8 cellular contexts compared by ENCODE assay signal in genomic region chr1:111140680-111140967, GRCh38. TPM values are rescaled to one million over a fixed set of nuclear protein-coding genes. Genes with fewer than 3 reads are reported as not detected.
A peak's percentile ranks its signal among the peaks of the same experiment; 100 is the strongest.
DNase-seq lines count a peak whose midpoint lies in the region; ATAC-seq, FAIRE-seq and TF ChIP-seq lines count a peak whose summit lies in the region.

No MANE protein-coding gene starts in this region.

- no peak overlapping the region for H2BK120ac ChIP-seq in IMR-90 (ENCODE audit: low read depth, low read length)

- H3K36me3 ChIP-seq in IMR-90 (ENCODE audit: control insufficient read depth, insufficient read depth, low read length), result no peaks in the 10 kb centered on the region
- H3K36me3 ChIP-seq in GM12878 (ENCODE audit: control insufficient read depth in 2 of 2, insufficient read depth in 2 of 2, low read length in 1 of 2), result peaks cover 0 to 9% of the 10 kb centered on the region in 2 experiments; a peak in 1 of 4 replicates
- H3K36me3 ChIP-seq in keratinocyte (ENCODE audit: control insufficient read depth in 2 of 2, extremely low read depth in 1 of 2, insufficient read depth in 2 of 2, low read length in 2 of 2), result peaks cover 0 to under 1% of the 10 kb centered on the region in 2 experiments
- peaks cover 3 to 23% (median 10%) of the 10 kb centered on the region in 4 donors for H3K36me3 ChIP-seq in stomach

- H2BK5ac ChIP-seq in IMR-90 (ENCODE audit: low read depth, low read length, poor library complexity, severe bottlenecking), result peak overlapping the region; percentile 1

- H3K9me3 ChIP-seq in IMR-90 (ENCODE audit: control insufficient read depth, insufficient read depth, low read length) (no peaks in the 10 kb centered on the region), GM12878 (replicated peaks; ENCODE audit: control insufficient read depth, insufficient read depth, low read length) (no peaks in the 10 kb centered on the region), keratinocyte (ENCODE audit: control insufficient read depth, low read depth, low read length) (no peaks in the 10 kb centered on the region), stomach (no peaks in the 10 kb centered on the region)

- TF ChIP-seq POLR2A in IMR-90 (IDR thresholded peaks at IDR 0.05; ENCODE audit: low read depth, low read length) (no peak), GM12878 (IDR thresholded peaks at IDR 0.05; ENCODE audit: low read depth, low read length) (no peak), stomach (IDR thresholded peaks at IDR 0.05) (no peak)

- DNase-seq in EH (ENCODE audit: low read depth) (peak; percentile 74), IMR-90 (peak; percentile 36), GM12878 (ENCODE audit: low read depth, low spot score) (no peak), keratinocyte (ENCODE audit: low read depth, low spot score) (peak; percentile 11), stomach (peak; percentile 58), superior temporal gyrus (ENCODE audit: extremely low spot score) (no peak), NCI-H1930 (lab: John Stamatoyannopoulos, UW) (no peak)

- in situ Hi-C loops in IMR-90 (cut with MboI; ENCODE audit: low sequenced_read_pairs), result no loop called here
- in situ Hi-C loops in GM12878 (cut with MboI), result no loop called here

- H3K4me2 ChIP-seq in IMR-90 (ENCODE audit: low read depth, low read length) (peak overlapping the region; percentile 56), GM12878 (ENCODE audit: control insufficient read depth, insufficient read depth) (peak overlapping the region; percentile 91), keratinocyte (ENCODE audit: control insufficient read depth, extremely low read depth, insufficient read depth, low read depth, low read length) (peak overlapping the region; percentile 86)

- TF ChIP-seq EP300 in GM12878 (IDR thresholded peaks at IDR 0.05; ENCODE audit: borderline replicate concordance in 1 of 2, control insufficient read depth in 1 of 2, low read depth in 2 of 2, low read length in 2 of 2) (no peak), stomach (IDR thresholded peaks at IDR 0.05) (no peak)

- H3K79me2 ChIP-seq in GM12878 (ENCODE audit: control insufficient read depth, insufficient read depth, low read length), result peaks cover 83% of the 10 kb centered on the region
- H3K79me2 ChIP-seq in keratinocyte (ENCODE audit: control insufficient read depth, insufficient read depth, low read length), result peaks cover 67% of the 10 kb centered on the region

- ATAC-seq in IMR-90 (ENCODE audit: low read depth) (no peak; the same call in 1 of the 2 replicates), GM12878 (no peak), GM21717 (IDR thresholded peaks at IDR 0.05; ENCODE audit: unreplicated experiment) (no peak)

- BruUV-seq in IMR-90 (replicated peaks; lab: Mats Ljungman, UMichigan) (no TSS peak), GM12878 (replicated peaks; lab: Mats Ljungman, UMichigan) (no TSS peak)

- POLR2A ChIA-PET in IMR-90 (lab: Charles Lee; ENCODE audit: unreplicated experiment), result no interaction called here
- POLR2A ChIA-PET in GM12878 (lab: Charles Lee), result interaction anchor here (0.6 to 9.1 kb wide), 8 partner anchors 8 to 269 kb away, joined by 5 to 62 read pairs (median 10); no protein-coding TSS in a partner anchor

- H2AK9ac ChIP-seq in IMR-90 (replicated peaks; ENCODE audit: low read depth, low read length, poor library complexity), result peak overlapping the region; percentile 29

- SMC1A ChIA-PET in GM12878 (lab: Charles Lee; ENCODE audit: uncharacterized antibody, unreplicated experiment), result interaction anchor here (0.9 to 13.3 kb wide), 8 partner anchors 11 to 77 kb away, joined by 3 to 164 read pairs (median 36); no protein-coding TSS in a partner anchor

- H4K5ac ChIP-seq in IMR-90 (ENCODE audit: low read depth, low read length), result no peak overlapping the region

- peaks cover 3% of the 10 kb centered on the region; the same call in 1 of the 2 replicates for H3K9me1 ChIP-seq in IMR-90 (ENCODE audit: insufficient read depth, low read length)
- H3K9me1 ChIP-seq in keratinocyte (ENCODE audit: control insufficient read depth, extremely low read depth, insufficient read depth, low read length), result peaks cover 3% of the 10 kb centered on the region

- H3K4ac ChIP-seq in IMR-90 (ENCODE audit: low read depth, low read length), result peak overlapping the region; percentile 91

- no peak overlapping the region for H2BK20ac ChIP-seq in IMR-90 (ENCODE audit: low read depth, low read length)

- H2BK15ac ChIP-seq in IMR-90 (ENCODE audit: low read depth, low read length), result no peak overlapping the region

- WGBS in IMR-90 (ENCODE audit: extremely low coverage in 2 of 2, insufficient read length in 1 of 2), 2 experiments, result 0% methylated on average over 2 of the region's 9 CpGs; no CpG with 5 or more reads in 1 of the 2 experiments
- WGBS in GM12878 (ENCODE audit: insufficient coverage, insufficient replicate concordance, low lambda C conversion rate, missing lambda C conversion rate), result 1% methylated on average over 9 of the region's 9 CpGs
- WGBS in stomach, 5 donors, result 0% methylated on average over 6 to 9 of the region's 9 CpGs

- no peak for TF ChIP-seq RAD21 in IMR-90 (IDR thresholded peaks at IDR 0.05; ENCODE audit: low read length)
- TF ChIP-seq RAD21 in GM12878 (IDR thresholded peaks at IDR 0.05; ENCODE audit: insufficient read depth, low read depth, low read length), result no peak

- H3K56ac ChIP-seq in IMR-90 (ENCODE audit: extremely low read depth, insufficient read depth, low read length), result peak overlapping the region; percentile 56; the same call in 1 of the 2 replicates

- dilution Hi-C loops in IMR-90 (cut with HindIII; ENCODE audit: low sequenced_read_pairs, unreplicated experiment) (no loop called here), keratinocyte (cut with MboI; ENCODE audit: extremely low pct_ligation_motif_present, low sequenced_read_pairs) (no loop called here)

- intact Hi-C loops in IMR-90 (cut with micrococcal nuclease), result loop anchor here (2.0 to 10.0 kb wide), 4 partner anchors 20 to 204 kb away; no protein-coding TSS in a partner anchor
- intact Hi-C loops in GM12878 (cut with micrococcal nuclease; ENCODE audit: unreplicated experiment), result loop anchor here (2.0 to 10.0 kb wide), 4 partner anchors 80 to 614 kb away; partner anchors contain the start of genes CD53 and DDX20
- intact Hi-C loops in stomach (cut with DNase I; ENCODE audit: low total_unique reads), result no loop called here

- H3K23ac ChIP-seq in IMR-90 (ENCODE audit: low read depth, low read length), result peak overlapping the region; percentile 87

- RAD21 ChIA-PET in GM12878 (lab: Charles Lee; ENCODE audit: unreplicated experiment), result interaction anchor here (2.0 to 7.9 kb wide), 6 partner anchors 10 to 77 kb away, joined by 6 to 109 read pairs (median 20); no protein-coding TSS in a partner anchor

- no peak overlapping the region for H3K18ac ChIP-seq in IMR-90 (ENCODE audit: low read depth, low read length)

- H3K27ac ChIP-seq in IMR-90 (ENCODE audit: insufficient read depth, low read length) (peak overlapping the region; percentile 80), GM12878 (ENCODE audit: control insufficient read depth, insufficient read depth) (peak overlapping the region; percentile 89), keratinocyte (ENCODE audit: control insufficient read depth, insufficient read depth, low read length) (peak overlapping the region; percentile 92), stomach (peak overlapping the region; percentile 78 to 97 (median 95))

- peak overlapping the region; percentile 23 for H3K14ac ChIP-seq in IMR-90 (replicated peaks; ENCODE audit: low read depth, low read length)

- H3K27me3 ChIP-seq in IMR-90 (ENCODE audit: control insufficient read depth, insufficient read depth, low read length), result no peaks in the 10 kb centered on the region
- no peaks in the 10 kb centered on the region for H3K27me3 ChIP-seq in GM12878 (replicated peaks in 1 of 2; ENCODE audit: control insufficient read depth in 2 of 2, insufficient read depth in 2 of 2, low read length in 1 of 2)
- H3K27me3 ChIP-seq in keratinocyte (ENCODE audit: control insufficient read depth, extremely low read depth, insufficient read depth, low read length), result no peaks in the 10 kb centered on the region
- no peaks in the 10 kb centered on the region for H3K27me3 ChIP-seq in stomach

- TF ChIP-seq CTCF in IMR-90 (conservative IDR thresholded peaks at IDR 0.05; ENCODE audit: low read depth, low read length) (no peak), GM12878 (IDR thresholded peaks at IDR 0.05 in 2 of 3, conservative IDR thresholded peaks at IDR 0.05 in 1 of 3; ENCODE audit: control insufficient read depth in 2 of 3, extremely low read depth in 1 of 3, insufficient read depth in 1 of 3, low read depth in 3 of 3, low read length in 3 of 3) (no peak), keratinocyte (optimal IDR thresholded peaks at IDR 0.05 in 1 of 3, IDR thresholded peaks at IDR 0.05 in 1 of 3, conservative IDR thresholded peaks at IDR 0.05 in 1 of 3; ENCODE audit: extremely low read depth in 1 of 3, insufficient read depth in 2 of 3, low read length in 3 of 3) (no peak), stomach (IDR thresholded peaks at IDR 0.05) (no peak)

- H4K8ac ChIP-seq in IMR-90 (ENCODE audit: low read depth in 2 of 2, low read length in 2 of 2), result peak overlapping the region; percentile 43 to 95; a peak in 3 of 4 replicates

- H4K20me1 ChIP-seq in IMR-90 (ENCODE audit: insufficient read depth, low read length), result peaks cover 9% of the 10 kb centered on the region; the same call in 1 of the 2 replicates
- no peaks in the 10 kb centered on the region for H4K20me1 ChIP-seq in GM12878 (ENCODE audit: control insufficient read depth, insufficient read depth)
- H4K20me1 ChIP-seq in keratinocyte (ENCODE audit: control insufficient read depth, extremely low read depth, insufficient read depth, low read length), result no peaks in the 10 kb centered on the region

- H3K4me1 ChIP-seq in IMR-90 (ENCODE audit: control insufficient read depth, insufficient read depth, low read length) (peaks cover 2% of the 10 kb centered on the region), GM12878 (ENCODE audit: control insufficient read depth, insufficient read depth, low read length) (peaks cover 16% of the 10 kb centered on the region), keratinocyte (ENCODE audit: control insufficient read depth, extremely low read depth, insufficient read depth, low read length) (peaks cover 19% of the 10 kb centered on the region), stomach (peaks cover 18 to 46% (median 41%) of the 10 kb centered on the region in 4 donors)

- FAIRE-seq in GM12878 (lab: Jason Lieb, UNC) (no peak), keratinocyte (lab: Jason Lieb, UNC) (no peak)

- H3K79me1 ChIP-seq in IMR-90 (ENCODE audit: low read depth in 1 of 2, low read length in 2 of 2), result peaks cover 7 to 48% of the 10 kb centered on the region in 2 experiments; a peak in 3 of 4 replicates

- H3K4me3 ChIP-seq in IMR-90 (ENCODE audit: insufficient read depth, low read depth, low read length), result peak overlapping the region; percentile 77
- peak overlapping the region; percentile 95 for H3K4me3 ChIP-seq in GM12878
- H3K4me3 ChIP-seq in keratinocyte (ENCODE audit: control insufficient read depth in 2 of 3, extremely low read depth in 1 of 3, insufficient read depth in 2 of 3, low read depth in 1 of 3, low read length in 3 of 3), result peak overlapping the region; percentile 80 to 99 (median 90)
- peak overlapping the region; percentile 85 to 96 (median 92) for H3K4me3 ChIP-seq in stomach

- H2AFZ ChIP-seq in IMR-90 (replicated peaks; ENCODE audit: low read length, poor library complexity) (peak overlapping the region; percentile 100), GM12878 (ENCODE audit: control insufficient read depth, low read depth, low read length) (peak overlapping the region; percentile 68), keratinocyte (ENCODE audit: control insufficient read depth, low read length) (peak overlapping the region; percentile 98)

- no peak overlapping the region for H4K91ac ChIP-seq in IMR-90 (ENCODE audit: insufficient read depth, low read depth, low read length)

- CTCF ChIA-PET in IMR-90 (lab: Yijun Ruan, JAX), result no interaction called here
- CTCF ChIA-PET in GM12878 (lab: Yijun Ruan, JAX), result interaction anchor here (1.3 to 7.4 kb wide), 5 partner anchors 10 to 148 kb away, joined by 4 to 36 read pairs (median 4); no protein-coding TSS in a partner anchor

- H3K9ac ChIP-seq in IMR-90 (ENCODE audit: low read depth, low read length), result peak overlapping the region; percentile 90
- peak overlapping the region; percentile 93 for H3K9ac ChIP-seq in GM12878 (ENCODE audit: control insufficient read depth, insufficient read depth, low read length)
- H3K9ac ChIP-seq in keratinocyte (ENCODE audit: control insufficient read depth, extremely low read depth, insufficient read depth, low read length), result peak overlapping the region; percentile 91

- H2AK5ac ChIP-seq in IMR-90 (ENCODE audit: low read depth, low read length), result no peak overlapping the region

RNA-seq across cellular contexts. Expression of gene CEPT1, which starts 0.6 kb away (rescaled TPM):
- total RNA-seq in IMR-90 (2012; rRNA removed) (27.4 and 42.8 TPM in 2 replicates), GM12878 (2014; rRNA removed) (56.0 and 70.0 TPM in 2 replicates), GM12878 (2014; rRNA removed; fragmentation: Illumina TruSeq; extraction: Trizol) (67.5 and 68.8 TPM in 2 replicates), GM12878 (2021) (51.8 and 53.6 TPM in 2 replicates), stomach (10 to 100 TPM in 3 of 5 donors, 1 to 10 TPM in 2; 4.6 to 71.4 (median 22.8) TPM)
- polyA plus RNA-seq in IMR-90 (2012; rRNA removed) (10.3 and 13.3 TPM in 2 replicates), GM12878 (2011; rRNA removed) (77.9 and 125 TPM in 2 replicates), GM12878 (2014; fragmentation: Illumina TruSeq; extraction: Trizol) (60.1 and 83.5 TPM in 2 replicates), GM12878 (2014; fragmentation: Nextera tagmentation; extraction: Ambion mirVana) (10 to 100 TPM; 29.4 to 55.5 TPM), GM12878 (2014; rRNA removed) (42.4 and 52.7 TPM in 2 replicates), GM12878 (2016; fragmentation: Nextera tagmentation; extraction: Ambion mirVana) (10 to 100 TPM; 53.1 to 54.1 TPM), keratinocyte (27.3 to 65.2 TPM (median 50.0 TPM) in 3 replicates), stomach (10 to 100 TPM in 2 of 3 donors, 1 to 10 TPM in 1; 6.1 to 16.2 (median 10.8) TPM)
- 1.7 and 2.0 TPM in 2 replicates for polyA plus RNA-seq in IMR-90 (2012; cell fraction: cytosol; rRNA removed)
- 4.0 and 30.8 TPM in 2 replicates for polyA plus RNA-seq in IMR-90 (2012; cell fraction: nucleus; rRNA removed; ENCODE audit: low replicate concordance)
- total RNA-seq in GM12878 (2013; cell fraction: nucleolus; rRNA removed), result 342 and 348 TPM in 2 replicates
- 23.6 TPM for polyA plus RNA-seq in GM12878 (2011; ENCODE audit: low read depth)
- polyA plus RNA-seq in GM12878 (2011; cell fraction: cytosol; rRNA removed), result 25.7 and 33.4 TPM in 2 replicates
- polyA plus RNA-seq in GM12878 (2011; cell fraction: nucleus; rRNA removed), result 40.1 and 49.8 TPM in 2 replicates
- polyA plus RNA-seq in GM12878 (2012), result 31.1 and 54.5 TPM in 2 replicates
- 71.9 and 97.9 TPM in 2 replicates for polyA minus RNA-seq in GM12878 (2011; rRNA and poly(A)+ RNA removed)
- 19.6 and 21.8 TPM in 2 replicates for polyA minus RNA-seq in GM12878 (2011; cell fraction: cytosol; rRNA and poly(A)+ RNA removed)
- polyA minus RNA-seq in GM12878 (2011; cell fraction: nucleus; rRNA and poly(A)+ RNA removed), result 43.4 and 48.7 TPM in 2 replicates
- 14.9 TPM for polyA plus RNA-seq in keratinocyte (2011; ENCODE audit: low read depth)
- 11.8 and 26.0 TPM in 2 replicates for polyA plus RNA-seq in keratinocyte (2011; cell fraction: cytosol; rRNA removed)
- polyA plus RNA-seq in keratinocyte (2011; cell fraction: nucleus; rRNA removed), result 71.3 and 90.5 TPM in 2 replicates
- polyA plus RNA-seq in keratinocyte (2012; ENCODE audit: low replicate concordance), result 21.4 and 50.2 TPM in 2 replicates
- polyA minus RNA-seq in keratinocyte, result 15.0 to 75.6 TPM (median 50.3 TPM) in 3 replicates
- polyA minus RNA-seq in keratinocyte (2011; cell fraction: cytosol; rRNA and poly(A)+ RNA removed), result 21.5 TPM
- 50.6 and 101 TPM in 2 replicates for polyA minus RNA-seq in keratinocyte (2011; cell fraction: nucleus; rRNA and poly(A)+ RNA removed)

RNA-seq across cellular contexts. Expression of gene DRAM2, which starts 0.7 kb away (rescaled TPM):
- total RNA-seq in IMR-90 (2012; rRNA removed), result 66.3 and 71.9 TPM in 2 replicates
- polyA plus RNA-seq in IMR-90 (2012; rRNA removed), result 25.2 and 31.4 TPM in 2 replicates
- 7.7 and 15.0 TPM in 2 replicates for polyA plus RNA-seq in IMR-90 (2012; cell fraction: cytosol; rRNA removed)
- 3.3 and 30.7 TPM in 2 replicates for polyA plus RNA-seq in IMR-90 (2012; cell fraction: nucleus; rRNA removed; ENCODE audit: low replicate concordance)
- total RNA-seq in GM12878 (2013; cell fraction: nucleolus; rRNA removed), result 151 and 152 TPM in 2 replicates
- total RNA-seq in GM12878 (2014; rRNA removed), result 76.0 and 80.9 TPM in 2 replicates
- total RNA-seq in GM12878 (2014; rRNA removed; fragmentation: Illumina TruSeq; extraction: Trizol), result 56.6 and 60.3 TPM in 2 replicates
- 39.1 and 45.3 TPM in 2 replicates for total RNA-seq in GM12878 (2021)
- polyA plus RNA-seq in GM12878 (2011; ENCODE audit: low read depth), result 76.4 TPM
- polyA plus RNA-seq in GM12878 (2011; rRNA removed), result 229 and 281 TPM in 2 replicates
- 79.5 and 115 TPM in 2 replicates for polyA plus RNA-seq in GM12878 (2011; cell fraction: cytosol; rRNA removed)
- polyA plus RNA-seq in GM12878 (2011; cell fraction: nucleus; rRNA removed), result 93.3 and 138 TPM in 2 replicates
- polyA plus RNA-seq in GM12878 (2012), result 82.7 and 135 TPM in 2 replicates
- 82.8 and 106 TPM in 2 replicates for polyA plus RNA-seq in GM12878 (2014; fragmentation: Illumina TruSeq; extraction: Trizol)
- 100 to 1,000 TPM in 1 of 2 experiments, 10 to 100 TPM in 1; 88.3 to 146 TPM for polyA plus RNA-seq in GM12878 (2014; fragmentation: Nextera tagmentation; extraction: Ambion mirVana)
- polyA plus RNA-seq in GM12878 (2014; rRNA removed), result 64.1 and 88.0 TPM in 2 replicates
- 10 to 100 TPM; 57.7 to 58.4 TPM for polyA plus RNA-seq in GM12878 (2016; fragmentation: Nextera tagmentation; extraction: Ambion mirVana)
- 81.4 and 133 TPM in 2 replicates for polyA minus RNA-seq in GM12878 (2011; rRNA and poly(A)+ RNA removed)
- 14.7 and 17.9 TPM in 2 replicates for polyA minus RNA-seq in GM12878 (2011; cell fraction: cytosol; rRNA and poly(A)+ RNA removed)
- 27.7 and 29.8 TPM in 2 replicates for polyA minus RNA-seq in GM12878 (2011; cell fraction: nucleus; rRNA and poly(A)+ RNA removed)
- 50.7 to 118 TPM (median 117 TPM) in 3 replicates for polyA plus RNA-seq in keratinocyte
- polyA plus RNA-seq in keratinocyte (2011; ENCODE audit: low read depth), result 110 TPM
- 55.8 and 128 TPM in 2 replicates for polyA plus RNA-seq in keratinocyte (2011; cell fraction: cytosol; rRNA removed)
- polyA plus RNA-seq in keratinocyte (2011; cell fraction: nucleus; rRNA removed), result 79.3 and 102 TPM in 2 replicates
- 39.6 and 98.0 TPM in 2 replicates for polyA plus RNA-seq in keratinocyte (2012; ENCODE audit: low replicate concordance)
- polyA minus RNA-seq in keratinocyte, result 24.9 to 73.2 TPM (median 69.4 TPM) in 3 replicates
- polyA minus RNA-seq in keratinocyte (2011; cell fraction: cytosol; rRNA and poly(A)+ RNA removed), result 21.9 TPM
- polyA minus RNA-seq in keratinocyte (2011; cell fraction: nucleus; rRNA and poly(A)+ RNA removed), result 29.6 and 47.8 TPM in 2 replicates
- 100 to 1,000 TPM in 1 of 5 donors, 10 to 100 TPM in 2, 1 to 10 TPM in 2; 2.6 to 420 (median 43.1) TPM for total RNA-seq in stomach
- 10 to 100 TPM; 27.8 to 48.1 (median 31.7) TPM for polyA plus RNA-seq in stomach

RNA-seq across cellular contexts. Expression of gene DENND2D, which starts 59.8 kb away (rescaled TPM):
- total RNA-seq in IMR-90 (2012; rRNA removed) (0.83 and 0.90 TPM in 2 replicates), GM12878 (2014; rRNA removed) (164 and 170 TPM in 2 replicates), GM12878 (2014; rRNA removed; fragmentation: Illumina TruSeq; extraction: Trizol) (187 and 196 TPM in 2 replicates), GM12878 (2021) (164 and 166 TPM in 2 replicates), stomach (100 to 1,000 TPM in 1 of 5 donors, 10 to 100 TPM in 4; 24.6 to 121 (median 36.0) TPM)
- polyA plus RNA-seq in IMR-90 (2012; rRNA removed) (0.72 and 0.86 TPM in 2 replicates), GM12878 (2011; rRNA removed) (299 and 375 TPM in 2 replicates), GM12878 (2014; fragmentation: Illumina TruSeq; extraction: Trizol) (193 and 221 TPM in 2 replicates), GM12878 (2014; fragmentation: Nextera tagmentation; extraction: Ambion mirVana) (100 to 1,000 TPM; 149 to 200 TPM), GM12878 (2014; rRNA removed) (149 and 157 TPM in 2 replicates), GM12878 (2016; fragmentation: Nextera tagmentation; extraction: Ambion mirVana) (100 to 1,000 TPM; 162 to 179 TPM), keratinocyte (5.3 to 8.9 TPM (median 7.8 TPM) in 3 replicates), stomach (10 to 100 TPM; 35.4 to 48.5 (median 42.9) TPM)
- 0.70 and 0.77 TPM in 2 replicates for polyA plus RNA-seq in IMR-90 (2012; cell fraction: cytosol; rRNA removed)
- polyA plus RNA-seq in IMR-90 (2012; cell fraction: nucleus; rRNA removed; ENCODE audit: low replicate concordance), result 0.60 and 1.7 TPM in 2 replicates
- total RNA-seq in GM12878 (2013; cell fraction: nucleolus; rRNA removed), result 483 and 497 TPM in 2 replicates
- 73.7 TPM for polyA plus RNA-seq in GM12878 (2011; ENCODE audit: low read depth)
- polyA plus RNA-seq in GM12878 (2011; cell fraction: cytosol; rRNA removed), result 278 and 313 TPM in 2 replicates
- polyA plus RNA-seq in GM12878 (2011; cell fraction: nucleus; rRNA removed), result 458 and 613 TPM in 2 replicates
- polyA plus RNA-seq in GM12878 (2012), result 75.3 and 147 TPM in 2 replicates
- 404 and 526 TPM in 2 replicates for polyA minus RNA-seq in GM12878 (2011; rRNA and poly(A)+ RNA removed)
- polyA minus RNA-seq in GM12878 (2011; cell fraction: cytosol; rRNA and poly(A)+ RNA removed), result 128 and 168 TPM in 2 replicates
- polyA minus RNA-seq in GM12878 (2011; cell fraction: nucleus; rRNA and poly(A)+ RNA removed), result 708 and 882 TPM in 2 replicates
- 15.2 TPM for polyA plus RNA-seq in keratinocyte (2011; ENCODE audit: low read depth)
- polyA plus RNA-seq in keratinocyte (2011; cell fraction: cytosol; rRNA removed), result 6.5 and 10.1 TPM in 2 replicates
- polyA plus RNA-seq in keratinocyte (2011; cell fraction: nucleus; rRNA removed), result 5.8 and 8.6 TPM in 2 replicates
- polyA plus RNA-seq in keratinocyte (2012; ENCODE audit: low replicate concordance), result 4.9 and 20.1 TPM in 2 replicates
- 5.1 to 8.4 TPM (median 7.4 TPM) in 3 replicates for polyA minus RNA-seq in keratinocyte
- 4.2 TPM for polyA minus RNA-seq in keratinocyte (2011; cell fraction: cytosol; rRNA and poly(A)+ RNA removed)
- polyA minus RNA-seq in keratinocyte (2011; cell fraction: nucleus; rRNA and poly(A)+ RNA removed), result 2.5 and 4.0 TPM in 2 replicates

Comparison
In these comparisons a context has a peak if more than half of its experiments do, and no peak if none do; other contexts are left out.
1. DNase-seq: peak in EH (single experiment), IMR-90 (single experiment), keratinocyte (single experiment) and stomach (single experiment); none in GM12878 (single experiment), superior temporal gyrus (single experiment) and NCI-H1930 (0 of 2).
2. Peak in every context shown above with its lines, with median percentiles within 50 percentile points of each other: H2AFZ ChIP-seq, H3K27ac ChIP-seq, H3K4me2 ChIP-seq, H3K4me3 ChIP-seq and H3K9ac ChIP-seq.